17 cellular contexts compared by ENCODE assay signal in the genomic region with DNA sequence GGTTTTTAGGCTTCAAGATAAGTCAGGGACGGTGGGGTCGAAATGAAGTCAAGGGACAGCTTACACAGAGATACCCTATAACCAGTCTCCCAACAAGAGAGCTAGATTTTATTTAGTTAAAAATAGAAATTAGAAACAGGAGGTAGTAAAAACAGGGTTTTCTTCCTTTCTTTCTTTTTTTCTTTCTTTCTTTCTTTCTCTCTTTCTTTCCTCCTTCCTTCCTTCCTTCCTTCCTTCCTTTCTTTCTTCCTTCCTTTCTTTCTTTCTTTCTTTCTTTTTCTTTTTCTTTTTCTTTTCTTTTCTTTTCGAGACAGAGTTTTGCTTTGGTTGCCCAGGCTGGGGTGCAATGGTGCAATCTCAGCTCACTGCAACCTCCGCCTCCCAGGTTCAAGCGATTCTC. TPM values are rescaled to one million over a fixed set of nuclear protein-coding genes. Genes with fewer than 3 reads are reported as not detected.
"Had no signal": no experiment of that assay in that cellular context is flagged by ENCODE, and none has a peak within 500 bp of the region (broad histone marks: within the 10 kb centered on the region; RNA-seq: fewer than 3 reads in every experiment).

No MANE protein-coding gene starts in this region.

RNA-seq across cellular contexts. Expression of a gene that starts 5.8 kb away (rescaled TPM):
- total RNA-seq: naive thymus-derived CD8-positive, alpha-beta T cell; natural killer cell treated with Interleukin-12 subunit alpha and Interleukin-12 subunit beta and Interleukin-15 and Interleukin-18, amount 100 ng/mL, for 72 hours; neural crest cell; omental fat pad; osteocyte; posterior vena cava; pulmonary artery endothelial cell; right atrium auricular region; sciatic nerve; spleen; vagina had no signal
- polyA plus RNA-seq: smooth muscle cell had no signal

RNA-seq across cellular contexts. Expression of a gene that starts 17.2 kb away (rescaled TPM):
- total RNA-seq: naive thymus-derived CD8-positive, alpha-beta T cell; natural killer cell treated with Interleukin-12 subunit alpha and Interleukin-12 subunit beta and Interleukin-15 and Interleukin-18, amount 100 ng/mL, for 72 hours; neural crest cell; omental fat pad; osteocyte; pancreas; posterior vena cava; prostate gland; pulmonary artery endothelial cell; right atrium auricular region; sciatic nerve; smooth muscle cell; suprapubic skin; upper lobe of left lung; ureter; vagina had no signal
- polyA plus RNA-seq: naive thymus-derived CD8-positive, alpha-beta T cell; pancreas; smooth muscle cell; spleen had no signal

RNA-seq across cellular contexts. Expression of a gene that starts 42.3 kb away (rescaled TPM):
- total RNA-seq: naive thymus-derived CD8-positive, alpha-beta T cell; natural killer cell treated with Interleukin-12 subunit alpha and Interleukin-12 subunit beta and Interleukin-15 and Interleukin-18, amount 100 ng/mL, for 72 hours; neural crest cell; osteocyte; posterior vena cava; prostate gland; pulmonary artery endothelial cell; right atrium auricular region; smooth muscle cell; ureter; vagina had no signal
- polyA plus RNA-seq: naive thymus-derived CD8-positive, alpha-beta T cell; smooth muscle cell had no signal

RNA-seq across cellular contexts. Expression of a gene that starts 43.1 kb away (rescaled TPM):
- total RNA-seq: naive thymus-derived CD8-positive, alpha-beta T cell; natural killer cell treated with Interleukin-12 subunit alpha and Interleukin-12 subunit beta and Interleukin-15 and Interleukin-18, amount 100 ng/mL, for 72 hours; neural crest cell; osteocyte; posterior vena cava; pulmonary artery endothelial cell; sciatic nerve; spleen had no signal
- polyA plus RNA-seq: spleen had no signal

RNA-seq across cellular contexts. Expression of a gene that starts 44.7 kb away (rescaled TPM):
- total RNA-seq: naive thymus-derived CD8-positive, alpha-beta T cell; neural crest cell; omental fat pad; osteocyte; posterior vena cava; prostate gland; pulmonary artery endothelial cell; right atrium auricular region; sciatic nerve; smooth muscle cell; ureter; vagina had no signal
- polyA plus RNA-seq: naive thymus-derived CD8-positive, alpha-beta T cell; smooth muscle cell had no signal
